1 cellular context compared by ENCODE assay signal in the genomic region with DNA sequence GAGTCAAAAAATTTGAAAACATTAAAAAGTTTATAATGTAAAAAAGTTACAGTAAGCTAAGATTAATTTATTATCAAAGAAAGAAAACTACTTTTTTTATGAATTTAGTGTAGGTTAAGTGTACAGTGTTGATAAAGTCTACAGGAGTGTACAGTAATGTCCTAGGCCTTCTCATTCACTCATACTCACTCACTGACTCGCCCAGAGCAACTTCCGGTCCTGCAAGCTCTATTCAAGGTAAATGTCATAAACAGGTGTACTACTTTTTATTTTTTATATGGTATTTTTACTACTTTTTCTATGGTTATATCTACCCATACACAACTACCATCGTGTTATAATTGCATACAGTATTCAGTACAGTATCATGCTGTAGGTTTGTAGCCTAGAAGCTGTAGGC.
TF ChIP-seq lines count a peak whose summit lies in the region.

No MANE protein-coding gene starts in this region.

TF ChIP-seq in K562, 482 proteins besides CTCF, POLR2A, EP300 and RAD21 (continued from another document):
- TF ChIP-seq ZBTB49 (CRISPR knock-in tag; IDR thresholded peaks at IDR 0.05; ENCODE audit: borderline replicate concordance), result no peak
- TF ChIP-seq RUNX1 (IDR thresholded peaks at IDR 0.05; ENCODE audit: low read depth), result no peak
- TF ChIP-seq ID3 (CRISPR knock-in tag; IDR thresholded peaks at IDR 0.05), result no peak
- no peak for TF ChIP-seq ID3 (tag; IDR thresholded peaks at IDR 0.05)
- TF ChIP-seq, protein P1, sequence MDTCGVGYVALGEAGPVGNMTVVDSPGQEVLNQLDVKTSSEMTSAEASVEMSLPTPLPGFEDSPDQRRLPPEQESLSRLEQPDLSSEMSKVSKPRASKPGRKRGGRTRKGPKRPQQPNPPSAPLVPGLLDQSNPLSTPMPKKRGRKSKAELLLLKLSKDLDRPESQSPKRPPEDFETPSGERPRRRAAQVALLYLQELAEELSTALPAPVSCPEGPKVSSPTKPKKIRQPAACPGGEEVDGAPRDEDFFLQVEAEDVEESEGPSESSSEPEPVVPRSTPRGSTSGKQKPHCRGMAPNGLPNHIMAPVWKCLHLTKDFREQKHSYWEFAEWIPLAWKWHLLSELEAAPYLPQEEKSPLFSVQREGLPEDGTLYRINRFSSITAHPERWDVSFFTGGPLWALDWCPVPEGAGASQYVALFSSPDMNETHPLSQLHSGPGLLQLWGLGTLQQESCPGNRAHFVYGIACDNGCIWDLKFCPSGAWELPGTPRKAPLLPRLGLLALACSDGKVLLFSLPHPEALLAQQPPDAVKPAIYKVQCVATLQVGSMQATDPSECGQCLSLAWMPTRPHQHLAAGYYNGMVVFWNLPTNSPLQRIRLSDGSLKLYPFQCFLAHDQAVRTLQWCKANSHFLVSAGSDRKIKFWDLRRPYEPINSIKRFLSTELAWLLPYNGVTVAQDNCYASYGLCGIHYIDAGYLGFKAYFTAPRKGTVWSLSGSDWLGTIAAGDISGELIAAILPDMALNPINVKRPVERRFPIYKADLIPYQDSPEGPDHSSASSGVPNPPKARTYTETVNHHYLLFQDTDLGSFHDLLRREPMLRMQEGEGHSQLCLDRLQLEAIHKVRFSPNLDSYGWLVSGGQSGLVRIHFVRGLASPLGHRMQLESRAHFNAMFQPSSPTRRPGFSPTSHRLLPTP (IDR thresholded peaks at IDR 0.05; ENCODE audit: borderline replicate concordance, extremely low read depth, insufficient read length), result no peak
- no peak for TF ChIP-seq EWSR1 (IDR thresholded peaks at IDR 0.05; ENCODE audit: borderline replicate concordance, low read depth, partially characterized antibody)
- no peak for TF ChIP-seq ZNF217 (CRISPR knock-in tag; IDR thresholded peaks at IDR 0.05)
- no peak for TF ChIP-seq STAT5A (IDR thresholded peaks at IDR 0.05; ENCODE audit: borderline replicate concordance, low read length)
- TF ChIP-seq SP1 (CRISPR knock-in tag; IDR thresholded peaks at IDR 0.05), result no peak
- TF ChIP-seq BRD9 (IDR thresholded peaks at IDR 0.05; ENCODE audit: low read depth, partially characterized antibody), result no peak
- TF ChIP-seq ZBTB17 (CRISPR knock-in tag; IDR thresholded peaks at IDR 0.05), result no peak
- no peak for TF ChIP-seq XRCC4 (IDR thresholded peaks at IDR 0.05; ENCODE audit: extremely low read depth, insufficient read depth, insufficient read length)
- no peak for TF ChIP-seq MED1 (CRISPR knock-in tag; IDR thresholded peaks at IDR 0.05; ENCODE audit: borderline replicate concordance)
- TF ChIP-seq MTA2 (IDR thresholded peaks at IDR 0.05; ENCODE audit: low read depth), result no peak
- TF ChIP-seq REST (CRISPR knock-in tag; IDR thresholded peaks at IDR 0.05; ENCODE audit: low read depth), result no peak
- TF ChIP-seq ETS1 (conservative IDR thresholded peaks at IDR 0.05; ENCODE audit: control insufficient read depth, low read depth, low read length), result no peak
- TF ChIP-seq, protein P2, sequence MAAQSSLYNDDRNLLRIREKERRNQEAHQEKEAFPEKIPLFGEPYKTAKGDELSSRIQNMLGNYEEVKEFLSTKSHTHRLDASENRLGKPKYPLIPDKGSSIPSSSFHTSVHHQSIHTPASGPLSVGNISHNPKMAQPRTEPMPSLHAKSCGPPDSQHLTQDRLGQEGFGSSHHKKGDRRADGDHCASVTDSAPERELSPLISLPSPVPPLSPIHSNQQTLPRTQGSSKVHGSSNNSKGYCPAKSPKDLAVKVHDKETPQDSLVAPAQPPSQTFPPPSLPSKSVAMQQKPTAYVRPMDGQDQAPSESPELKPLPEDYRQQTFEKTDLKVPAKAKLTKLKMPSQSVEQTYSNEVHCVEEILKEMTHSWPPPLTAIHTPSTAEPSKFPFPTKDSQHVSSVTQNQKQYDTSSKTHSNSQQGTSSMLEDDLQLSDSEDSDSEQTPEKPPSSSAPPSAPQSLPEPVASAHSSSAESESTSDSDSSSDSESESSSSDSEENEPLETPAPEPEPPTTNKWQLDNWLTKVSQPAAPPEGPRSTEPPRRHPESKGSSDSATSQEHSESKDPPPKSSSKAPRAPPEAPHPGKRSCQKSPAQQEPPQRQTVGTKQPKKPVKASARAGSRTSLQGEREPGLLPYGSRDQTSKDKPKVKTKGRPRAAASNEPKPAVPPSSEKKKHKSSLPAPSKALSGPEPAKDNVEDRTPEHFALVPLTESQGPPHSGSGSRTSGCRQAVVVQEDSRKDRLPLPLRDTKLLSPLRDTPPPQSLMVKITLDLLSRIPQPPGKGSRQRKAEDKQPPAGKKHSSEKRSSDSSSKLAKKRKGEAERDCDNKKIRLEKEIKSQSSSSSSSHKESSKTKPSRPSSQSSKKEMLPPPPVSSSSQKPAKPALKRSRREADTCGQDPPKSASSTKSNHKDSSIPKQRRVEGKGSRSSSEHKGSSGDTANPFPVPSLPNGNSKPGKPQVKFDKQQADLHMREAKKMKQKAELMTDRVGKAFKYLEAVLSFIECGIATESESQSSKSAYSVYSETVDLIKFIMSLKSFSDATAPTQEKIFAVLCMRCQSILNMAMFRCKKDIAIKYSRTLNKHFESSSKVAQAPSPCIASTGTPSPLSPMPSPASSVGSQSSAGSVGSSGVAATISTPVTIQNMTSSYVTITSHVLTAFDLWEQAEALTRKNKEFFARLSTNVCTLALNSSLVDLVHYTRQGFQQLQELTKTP (IDR thresholded peaks at IDR 0.05; ENCODE audit: low read depth in 1 of 2, partially characterized antibody in 2 of 2), result no peak
